Comparison of ENCODE assay signal across 14 cellular contexts in genomic region chr15:85008474-85009260, GRCh38. TPM values are rescaled to one million over a fixed set of nuclear protein-coding genes. Genes with fewer than 3 reads are reported as not detected.
DNase-seq lines count a peak whose midpoint lies in the region; ATAC-seq and TF ChIP-seq lines count a peak whose summit lies in the region.
"Had no signal": no experiment of that assay in that cellular context is flagged by ENCODE, and none has a peak within 500 bp of the region (broad histone marks: within the 10 kb centered on the region; RNA-seq: fewer than 3 reads in every experiment).

No MANE protein-coding gene starts in this region.

- H3K4me1 Mint-ChIP-seq in activated CD8-positive, alpha-beta T cell treated with anti-CD3 and anti-CD28 coated beads for 36 hours (ENCODE audit: low read depth), result peaks cover 24% of the 10 kb centered on the region
- peaks cover 9% of the 10 kb centered on the region for H3K4me1 Mint-ChIP-seq in activated CD8-positive, alpha-beta T cell treated with anti-CD3 and anti-CD28 coated beads, Interleukin-2, amount 10 ng/mL, durations not matched to agents 7 days and 5 days (ENCODE audit: low read depth)

- peaks cover 0 to 53% (median 18%) of the 10 kb centered on the region in 4 donors for H3K4me1 ChIP-seq in Peyer's patch
- H3K4me1 ChIP-seq in thyroid gland, result peaks cover 23 to 32% of the 10 kb centered on the region in 2 donors

- POLR2A ChIA-PET in activated CD8-positive, alpha-beta T cell treated with anti-CD3 and anti-CD28 coated beads for 36 hours (lab: Charles Lee), result no interaction called here
- POLR2A ChIA-PET in activated CD8-positive, alpha-beta T cell treated with anti-CD3 and anti-CD28 coated beads, Interleukin-2, amount 10 ng/mL, durations not matched to agents 7 days and 5 days (lab: Charles Lee), result interaction anchor here (1.1 kb wide), 1 partner anchor 9 kb away, joined by 3 read pairs; no protein-coding TSS in a partner anchor

- TF ChIP-seq POLR2A in Peyer's patch (IDR thresholded peaks at IDR 0.05) (no peak), thyroid gland (IDR thresholded peaks at IDR 0.05) (no peak)

- 86 to 91% methylated on average over 5 of the region's 5 CpGs for WGBS in thyroid gland, 2 donors

- CTCF ChIA-PET in activated CD8-positive, alpha-beta T cell treated with anti-CD3 and anti-CD28 coated beads for 36 hours (lab: Charles Lee), result interaction anchor here (0.8 to 1.3 kb wide), 2 partner anchors 8 to 25 kb away, joined by 3 to 6 read pairs; no protein-coding TSS in a partner anchor
- CTCF ChIA-PET in activated CD8-positive, alpha-beta T cell treated with anti-CD3 and anti-CD28 coated beads, Interleukin-2, amount 10 ng/mL, durations not matched to agents 7 days and 5 days (lab: Charles Lee), result interaction anchor here (0.6 kb wide), 1 partner anchor 1022 kb away, joined by 3 read pairs; no protein-coding TSS in a partner anchor

- no peak for TF ChIP-seq CTCF in activated CD8-positive, alpha-beta T cell treated with anti-CD3 and anti-CD28 coated beads for 36 hours (IDR thresholded peaks at IDR 0.05)
- TF ChIP-seq CTCF in Peyer's patch (IDR thresholded peaks at IDR 0.05) (no peak), thyroid gland (IDR thresholded peaks at IDR 0.05) (no peak)

- H3K27ac Mint-ChIP-seq in activated CD8-positive, alpha-beta T cell treated with anti-CD3 and anti-CD28 coated beads for 36 hours, result peak overlapping the region; percentile 1
- H3K27ac Mint-ChIP-seq in activated CD8-positive, alpha-beta T cell treated with anti-CD3 and anti-CD28 coated beads, Interleukin-2, amount 10 ng/mL, durations not matched to agents 7 days and 5 days, result no peak overlapping the region
- H3K27ac Mint-ChIP-seq: activated CD8-positive, alpha-beta memory T cell treated with anti-CD3 and anti-CD28 coated beads, Interleukin-2, amount 10 ng/mL, durations not matched to agents 7 days and 5 days; natural killer cell had no signal

- H3K4me3 ChIP-seq in Peyer's patch (no peak overlapping the region), thyroid gland (replicated peaks in 1 of 3) (no peak overlapping the region)

- H3K9me3 ChIP-seq in Peyer's patch (no peaks in the 10 kb centered on the region), thyroid gland (no peaks in the 10 kb centered on the region)

- no peak overlapping the region for H3K4me3 Mint-ChIP-seq in activated CD8-positive, alpha-beta T cell treated with anti-CD3 and anti-CD28 coated beads for 36 hours
- H3K4me3 Mint-ChIP-seq in activated CD8-positive, alpha-beta T cell treated with anti-CD3 and anti-CD28 coated beads, Interleukin-2, amount 10 ng/mL, durations not matched to agents 7 days and 5 days, result no peak overlapping the region
- H3K4me3 Mint-ChIP-seq: activated CD8-positive, alpha-beta memory T cell treated with anti-CD3 and anti-CD28 coated beads, Interleukin-2, amount 10 ng/mL, durations not matched to agents 7 days and 5 days; H9; natural killer cell had no signal

- H3K27me3 ChIP-seq in Peyer's patch (no peaks in the 10 kb centered on the region), thyroid gland (no peaks in the 10 kb centered on the region)

- ATAC-seq in activated CD8-positive, alpha-beta T cell treated with anti-CD3 and anti-CD28 coated beads for 36 hours, result no peak
- no peak for ATAC-seq in activated CD8-positive, alpha-beta T cell treated with anti-CD3 and anti-CD28 coated beads, Interleukin-2, amount 10 ng/mL, durations not matched to agents 7 days and 5 days
- peak; percentile 51 for ATAC-seq in left colon
- ATAC-seq: activated CD8-positive, alpha-beta memory T cell treated with anti-CD3 and anti-CD28 coated beads, Interleukin-2, amount 10 ng/mL, durations not matched to agents 7 days and 5 days; natural killer cell had no signal

- intact Hi-C loops in activated CD8-positive, alpha-beta T cell treated with anti-CD3 and anti-CD28 coated beads for 36 hours (cut with micrococcal nuclease), result no loop called here
- intact Hi-C loops in left colon (cut with DNase I, micrococcal nuclease), result no loop called here
- intact Hi-C loops in thyroid gland (cut with DNase I), result no loop called here

- DNase-seq in activated CD8-positive, alpha-beta T cell treated with anti-CD3 and anti-CD28 coated beads for 36 hours, result no peak
- DNase-seq in activated CD8-positive, alpha-beta T cell treated with anti-CD3 and anti-CD28 coated beads, Interleukin-2, amount 10 ng/mL, durations not matched to agents 7 days and 5 days, result no peak
- DNase-seq in Peyer's patch (no peak), left colon (no peak), thyroid gland (no peak), NCI-H774 (lab: John Stamatoyannopoulos, UW) (no peak), Ammon's horn (ENCODE audit: low spot score) (no peak)
- no peak for DNase-seq in activated CD8-positive, alpha-beta memory T cell treated with anti-CD3 and anti-CD28 coated beads, Interleukin-2, amount 50 U/mL, for 4 hours
- DNase-seq: activated CD8-positive, alpha-beta memory T cell treated with anti-CD3 and anti-CD28 coated beads, Interleukin-2, amount 10 ng/mL, durations not matched to agents 7 days and 5 days; aorta; H9; natural killer cell; NCI-H510A treated with DMSO at 0.1 percent for 48 hours had no signal

- H3K27me3 Mint-ChIP-seq in activated CD8-positive, alpha-beta T cell treated with anti-CD3 and anti-CD28 coated beads for 36 hours, result no peaks in the 10 kb centered on the region
- H3K27me3 Mint-ChIP-seq in activated CD8-positive, alpha-beta T cell treated with anti-CD3 and anti-CD28 coated beads, Interleukin-2, amount 10 ng/mL, durations not matched to agents 7 days and 5 days (ENCODE audit: low read depth), result no peaks in the 10 kb centered on the region
- H3K27me3 Mint-ChIP-seq: activated CD8-positive, alpha-beta memory T cell treated with anti-CD3 and anti-CD28 coated beads, Interleukin-2, amount 10 ng/mL, durations not matched to agents 7 days and 5 days had no signal

- H3K9me3 Mint-ChIP-seq in activated CD8-positive, alpha-beta T cell treated with anti-CD3 and anti-CD28 coated beads for 36 hours, result peaks cover 2% of the 10 kb centered on the region
- no peaks in the 10 kb centered on the region for H3K9me3 Mint-ChIP-seq in activated CD8-positive, alpha-beta T cell treated with anti-CD3 and anti-CD28 coated beads, Interleukin-2, amount 10 ng/mL, durations not matched to agents 7 days and 5 days (ENCODE audit: insufficient read depth)
- H3K9me3 Mint-ChIP-seq: H9, natural killer cell had no signal

- peaks cover 3% of the 10 kb centered on the region for H3K36me3 Mint-ChIP-seq in activated CD8-positive, alpha-beta T cell treated with anti-CD3 and anti-CD28 coated beads for 36 hours (ENCODE audit: low read depth)
- H3K36me3 Mint-ChIP-seq in activated CD8-positive, alpha-beta T cell treated with anti-CD3 and anti-CD28 coated beads, Interleukin-2, amount 10 ng/mL, durations not matched to agents 7 days and 5 days (ENCODE audit: low read depth), result no peaks in the 10 kb centered on the region
- H3K36me3 Mint-ChIP-seq: activated CD8-positive, alpha-beta memory T cell treated with anti-CD3 and anti-CD28 coated beads, Interleukin-2, amount 10 ng/mL, durations not matched to agents 7 days and 5 days; natural killer cell had no signal

- no peaks in the 10 kb centered on the region for H3K36me3 ChIP-seq in Peyer's patch
- H3K36me3 ChIP-seq in thyroid gland, result no peaks in the 10 kb centered on the region

- H3K27ac ChIP-seq in Peyer's patch (peak overlapping the region in 3 of 4 donors; percentile 25 to 70 (median 67)), thyroid gland (peak overlapping the region in 2 of 3 donors; percentile 10 to 12)
- H3K27ac ChIP-seq: KMS-11 had no signal

RNA-seq across cellular contexts. Expression of gene PDE8A, which starts 27.0 kb away (rescaled TPM):
- total RNA-seq in activated CD8-positive, alpha-beta T cell treated with anti-CD3 and anti-CD28 coated beads for 36 hours, result 10 to 100 TPM; 23.2 to 24.4 TPM
- 10 to 100 TPM; 12.6 to 12.8 TPM for total RNA-seq in activated CD8-positive, alpha-beta T cell treated with anti-CD3 and anti-CD28 coated beads, Interleukin-2, amount 10 ng/mL, durations not matched to agents 7 days and 5 days
- 100 to 1,000 TPM in 1 of 4 donors, 10 to 100 TPM in 3; 69.0 to 109 (median 89.5) TPM for total RNA-seq in Peyer's patch
- 10 to 100 TPM; 93.7 to 99.8 TPM for total RNA-seq in left colon
- 10 to 100 TPM; 31.6 to 52.1 (median 35.2) TPM for total RNA-seq in thyroid gland
